Comparison of ENCODE assay signal across 20 cellular contexts in genomic region chr9:90140131-90140818, GRCh38.
"Had no signal": no experiment of that assay in that cellular context is flagged by ENCODE, and none has a peak within 500 bp of the region (broad histone marks: within the 10 kb centered on the region; RNA-seq: fewer than 3 reads in every experiment).

No MANE protein-coding gene starts in this region.

- DNase-seq: activated CD4-positive, alpha-beta T cell treated with anti-CD3 and anti-CD28 coated beads for 4 hours; activated CD8-positive, alpha-beta memory T cell treated with anti-CD3 and anti-CD28 coated beads, Interleukin-2, amount 50 U/mL, for 48 hours; activated CD8-positive, alpha-beta T cell treated with anti-CD3 and anti-CD28 coated beads, Interleukin-2, amount 10 ng/mL, durations not matched to agents 7 days and 5 days; activated naive CD4-positive, alpha-beta T cell treated with anti-CD3 and anti-CD28 coated beads, Interleukin-2, amount 50 U/mL, for 16 hours; activated naive CD8-positive, alpha-beta T cell treated with anti-CD3 and anti-CD28 coated beads, Interleukin-2, amount 10 ng/mL, durations not matched to agents 7 days and 5 days; activated T-cell treated with anti-CD3 and anti-CD28 coated beads, Interleukin-2, amount 50 U/mL, for 1 hour; adrenal gland; anterior cingulate cortex; cerebellar nuclear complex; KG1; NCI-H1092 treated with DMSO at 0.1 percent for 48 hours; NCI-H1436; NCI-H1694 treated with DMSO at 0.1 percent for 48 hours; NCI-H2029 treated with DMSO at 0.1 percent for 48 hours; NCI-H446; NCI-H524; NCI-H748 treated with DMSO at 0.1 percent for 48 hours; SJCRH30; SK-N-SH had no signal

- H3K9me3 ChIP-seq: adrenal gland, SJCRH30, SK-N-SH had no signal

- H3K4me3 ChIP-seq: adrenal gland, SJCRH30 had no signal

- H3K36me3 ChIP-seq: adrenal gland, SJCRH30 had no signal

- H3K27me3 ChIP-seq: adrenal gland, SJCRH30 had no signal

- H3K9ac ChIP-seq: SK-N-SH had no signal

- H3K27ac ChIP-seq: adrenal gland, SJCRH30, VCaP had no signal

- H3K4me2 ChIP-seq: SK-N-SH had no signal

- H3K4me1 ChIP-seq: adrenal gland, SJCRH30 had no signal
